In the genomic region with DNA sequence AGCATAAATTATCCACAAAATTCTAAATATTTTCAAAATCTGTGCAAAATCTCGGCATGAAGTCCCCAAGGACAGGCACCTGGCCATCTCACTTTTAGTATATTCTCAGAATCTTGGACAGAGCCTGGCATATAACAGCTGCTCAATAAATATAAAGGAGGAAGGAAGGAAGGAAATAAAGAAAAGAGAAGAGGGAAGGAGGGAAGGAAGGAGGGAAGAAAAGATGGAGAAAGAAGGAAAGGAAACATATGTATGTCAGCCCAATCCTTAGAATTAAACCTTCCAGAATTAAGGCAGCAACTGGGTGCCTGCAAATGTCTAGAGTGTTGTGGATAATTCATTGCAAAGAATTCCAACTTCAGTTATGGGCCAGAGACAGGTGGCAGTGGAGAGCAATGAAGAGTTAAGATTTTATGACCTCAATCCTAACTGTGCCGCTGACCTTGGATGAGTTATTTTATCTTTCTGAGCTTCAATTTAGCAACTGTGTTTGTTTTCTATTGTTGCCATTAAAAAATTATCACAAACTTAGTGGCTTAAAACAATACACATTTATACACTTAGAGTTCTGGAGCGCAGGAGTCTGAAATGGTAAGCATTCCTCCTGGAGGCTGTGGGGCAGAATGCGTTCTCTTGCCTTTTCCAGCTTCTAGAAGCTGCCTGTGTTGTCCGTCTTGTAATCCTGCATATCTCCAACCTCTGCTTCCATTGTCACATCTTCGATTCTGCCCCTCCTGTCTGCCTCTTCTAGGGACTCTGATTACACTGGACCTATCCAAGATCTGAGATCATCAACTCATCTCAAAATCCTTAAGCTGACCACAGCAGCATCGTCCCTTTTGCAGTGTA, we compare ENCODE assay signal across 19 cellular contexts.
A peak's percentile ranks its signal among the peaks of the same experiment; 100 is the strongest.
DNase-seq lines count a peak whose midpoint lies in the region; ATAC-seq and TF ChIP-seq lines count a peak whose summit lies in the region.
"Had no signal": no experiment of that assay in that cellular context is flagged by ENCODE, and none has a peak within 500 bp of the region (broad histone marks: within the 10 kb centered on the region; RNA-seq: fewer than 3 reads in every experiment).

No MANE protein-coding gene starts in this region.

- no peaks in the 10 kb centered on the region for H3K9me3 Mint-ChIP-seq in WTC11

- no peak overlapping the region for H3K27ac Mint-ChIP-seq in WTC11
- H3K27ac Mint-ChIP-seq: activated CD8-positive, alpha-beta memory T cell treated with anti-CD3 and anti-CD28 coated beads, Interleukin-2, amount 10 ng/mL, durations not matched to agents 7 days and 5 days; activated T-helper 17 cell treated with anti-CD3 and anti-CD28 coated beads, Interleukin-2, amount 50 U/mL, for 72 hours had no signal

- no peak overlapping the region for H2AFZ ChIP-seq in hepatocyte

- no peaks in the 10 kb centered on the region for H3K27me3 ChIP-seq in hepatocyte
- no peaks in the 10 kb centered on the region for H3K27me3 ChIP-seq in testis
- H3K27me3 ChIP-seq: BLaER1 treated with 17β-estradiol and CSF1 and Interleukin-3, amounts not matched to agents 10 nM and 100 nM; cardiac muscle cell; SJSA1 had no signal

- POLR2A ChIA-PET in WTC11 (lab: Charles Lee), result no interaction called here

- H3K4me1 Mint-ChIP-seq in WTC11, result peaks cover 23% of the 10 kb centered on the region
- H3K4me1 Mint-ChIP-seq: activated CD8-positive, alpha-beta memory T cell treated with anti-CD3 and anti-CD28 coated beads, Interleukin-2, amount 10 ng/mL, durations not matched to agents 7 days and 5 days; activated T-helper 17 cell treated with anti-CD3 and anti-CD28 coated beads, Interleukin-2, amount 50 U/mL, for 72 hours had no signal

- H3K9me3 ChIP-seq in hepatocyte (ENCODE audit: low read depth) (no peaks in the 10 kb centered on the region), testis (no peaks in the 10 kb centered on the region)
- H3K9me3 ChIP-seq: BLaER1 treated with 17β-estradiol and CSF1 and Interleukin-3, amounts not matched to agents 10 nM and 100 nM; SJSA1; spleen; suprapubic skin had no signal

- no peak overlapping the region for H3K27ac ChIP-seq in VCaP
- H3K27ac ChIP-seq in hepatocyte, result peak overlapping the region; percentile 42
- peak overlapping the region; percentile 29 to 65 for H3K27ac ChIP-seq in testis
- H3K27ac ChIP-seq: BLaER1 treated with 17β-estradiol and CSF1 and Interleukin-3, amounts not matched to agents 10 nM and 100 nM; cardiac muscle cell; dorsolateral prefrontal cortex; SJSA1; spleen; suprapubic skin had no signal

- TF ChIP-seq CTCF in VCaP (conservative IDR thresholded peaks at IDR 0.05) (peak; percentile 73), hepatocyte (IDR thresholded peaks at IDR 0.05; ENCODE audit: poor library complexity) (peak; percentile 30), testis (IDR thresholded peaks at IDR 0.05) (peak in 2 of 3 experiments; percentile 27 to 35), WTC11 (IDR thresholded peaks at IDR 0.05) (no peak)

- H3K79me2 ChIP-seq in hepatocyte, result no peaks in the 10 kb centered on the region

- no peaks in the 10 kb centered on the region for H3K9me2 ChIP-seq in hepatocyte (replicated peaks; ENCODE audit: insufficient read depth)

- ATAC-seq in WTC11, result no peak
- ATAC-seq in HG03159 (IDR thresholded peaks at IDR 0.05; ENCODE audit: unreplicated experiment), result no peak
- ATAC-seq: activated CD8-positive, alpha-beta memory T cell treated with anti-CD3 and anti-CD28 coated beads, Interleukin-2, amount 10 ng/mL, durations not matched to agents 7 days and 5 days; activated T-helper 17 cell treated with anti-CD3 and anti-CD28 coated beads, Interleukin-2, amount 50 U/mL, for 72 hours had no signal

- intact Hi-C loops in testis (cut with DNase I; ENCODE audit: low total_unique reads), result no loop called here

- peaks cover 22% of the 10 kb centered on the region for H3K4me1 ChIP-seq in hepatocyte (ENCODE audit: insufficient read depth)
- peaks cover 12% of the 10 kb centered on the region for H3K4me1 ChIP-seq in testis
- H3K4me1 ChIP-seq: SJSA1, spleen, suprapubic skin had no signal

- CTCF ChIA-PET in WTC11 (lab: Charles Lee), result interaction anchor here (1.3 to 1.6 kb wide), 2 partner anchors 9 to 206 kb away, joined by 3 to 6 read pairs; no protein-coding TSS in a partner anchor

- DNase-seq in HT-29 (ENCODE audit: low spot score) (peak; percentile 52), hepatocyte (ENCODE audit: low spot score) (peak; percentile 50), testis (peak; percentile 63), WTC11 (ENCODE audit: low spot score) (no peak), DMS79 treated with DMSO at 0.1 percent for 48 hours (lab: John Stamatoyannopoulos, UW) (no peak)
- DNase-seq: activated CD4-positive, CD25-positive, alpha-beta regulatory T cell treated with anti-CD3 and anti-CD28 coated beads, Interleukin-2, amount 50 U/mL, for 72 hours; activated CD8-positive, alpha-beta memory T cell treated with anti-CD3 and anti-CD28 coated beads, Interleukin-2, amount 10 ng/mL, durations not matched to agents 7 days and 5 days; DMS153; dorsolateral prefrontal cortex; NCI-H187; posterior cingulate gyrus; spleen had no signal

- no peak overlapping the region for H3K4me3 ChIP-seq in hepatocyte
- H3K4me3 ChIP-seq in testis, result no peak overlapping the region
- H3K4me3 ChIP-seq: BLaER1 treated with 17β-estradiol and CSF1 and Interleukin-3, amounts not matched to agents 10 nM and 100 nM; cardiac muscle cell; dorsolateral prefrontal cortex; SJSA1; spleen; suprapubic skin had no signal

- no peaks in the 10 kb centered on the region for H3K36me3 Mint-ChIP-seq in WTC11
- H3K36me3 Mint-ChIP-seq: activated CD8-positive, alpha-beta memory T cell treated with anti-CD3 and anti-CD28 coated beads, Interleukin-2, amount 10 ng/mL, durations not matched to agents 7 days and 5 days had no signal

- H3K4me2 ChIP-seq in hepatocyte, result peak overlapping the region; percentile 7

- 33% methylated on average over 7 of the region's 7 CpGs for WGBS in hepatocyte (ENCODE audit: low lambda C conversion rate, missing lambda C conversion rate)
- WGBS in testis, 2 donors, result 40 to 49% methylated on average over 7 of the region's 7 CpGs

- no peaks in the 10 kb centered on the region for H4K20me1 ChIP-seq in hepatocyte (ENCODE audit: insufficient read depth, poor library complexity, severe bottlenecking)
- H4K20me1 ChIP-seq: BLaER1 treated with 17β-estradiol and CSF1 and Interleukin-3, amounts not matched to agents 10 nM and 100 nM had no signal

- no peaks in the 10 kb centered on the region for H3K36me3 ChIP-seq in hepatocyte (replicated peaks; ENCODE audit: insufficient read depth, low read depth)
- H3K36me3 ChIP-seq in testis (ENCODE audit: low read depth, missing control alignments), result no peaks in the 10 kb centered on the region
- H3K36me3 ChIP-seq: BLaER1 treated with 17β-estradiol and CSF1 and Interleukin-3, amounts not matched to agents 10 nM and 100 nM; cardiac muscle cell; SJSA1; spleen; suprapubic skin had no signal

- no peak overlapping the region for H3K4me3 Mint-ChIP-seq in WTC11
- H3K4me3 Mint-ChIP-seq: activated CD8-positive, alpha-beta memory T cell treated with anti-CD3 and anti-CD28 coated beads, Interleukin-2, amount 10 ng/mL, durations not matched to agents 7 days and 5 days; activated T-helper 17 cell treated with anti-CD3 and anti-CD28 coated beads, Interleukin-2, amount 50 U/mL, for 72 hours had no signal

- TF ChIP-seq POLR2A in testis (IDR thresholded peaks at IDR 0.05), result no peak

- H3K27me3 Mint-ChIP-seq in WTC11 (ENCODE audit: low read depth), result peaks cover 46% of the 10 kb centered on the region
- H3K27me3 Mint-ChIP-seq: activated CD8-positive, alpha-beta memory T cell treated with anti-CD3 and anti-CD28 coated beads, Interleukin-2, amount 10 ng/mL, durations not matched to agents 7 days and 5 days had no signal

TF ChIP-seq in WTC11, 78 proteins besides CTCF, POLR2A, EP300 and RAD21 (continues in another document):
- TF ChIP-seq, protein P1, sequence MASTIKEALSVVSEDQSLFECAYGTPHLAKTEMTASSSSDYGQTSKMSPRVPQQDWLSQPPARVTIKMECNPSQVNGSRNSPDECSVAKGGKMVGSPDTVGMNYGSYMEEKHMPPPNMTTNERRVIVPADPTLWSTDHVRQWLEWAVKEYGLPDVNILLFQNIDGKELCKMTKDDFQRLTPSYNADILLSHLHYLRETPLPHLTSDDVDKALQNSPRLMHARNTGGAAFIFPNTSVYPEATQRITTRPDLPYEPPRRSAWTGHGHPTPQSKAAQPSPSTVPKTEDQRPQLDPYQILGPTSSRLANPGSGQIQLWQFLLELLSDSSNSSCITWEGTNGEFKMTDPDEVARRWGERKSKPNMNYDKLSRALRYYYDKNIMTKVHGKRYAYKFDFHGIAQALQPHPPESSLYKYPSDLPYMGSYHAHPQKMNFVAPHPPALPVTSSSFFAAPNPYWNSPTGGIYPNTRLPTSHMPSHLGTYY (CRISPR knock-in tag; IDR thresholded peaks at IDR 0.05), result no peak
- TF ChIP-seq KAT7 (CRISPR knock-in tag; IDR thresholded peaks at IDR 0.05; ENCODE audit: borderline replicate concordance) (no peak), ATF1 (CRISPR knock-in tag; IDR thresholded peaks at IDR 0.05) (no peak), ZBTB21 (CRISPR knock-in tag; IDR thresholded peaks at IDR 0.05; ENCODE audit: borderline replicate concordance) (no peak), FOXJ3 (CRISPR knock-in tag; IDR thresholded peaks at IDR 0.05; ENCODE audit: borderline replicate concordance) (no peak), TEAD4 (CRISPR knock-in tag; IDR thresholded peaks at IDR 0.05) (no peak), NR1H2 (CRISPR knock-in tag; IDR thresholded peaks at IDR 0.05) (no peak)
- TF ChIP-seq, protein P2, sequence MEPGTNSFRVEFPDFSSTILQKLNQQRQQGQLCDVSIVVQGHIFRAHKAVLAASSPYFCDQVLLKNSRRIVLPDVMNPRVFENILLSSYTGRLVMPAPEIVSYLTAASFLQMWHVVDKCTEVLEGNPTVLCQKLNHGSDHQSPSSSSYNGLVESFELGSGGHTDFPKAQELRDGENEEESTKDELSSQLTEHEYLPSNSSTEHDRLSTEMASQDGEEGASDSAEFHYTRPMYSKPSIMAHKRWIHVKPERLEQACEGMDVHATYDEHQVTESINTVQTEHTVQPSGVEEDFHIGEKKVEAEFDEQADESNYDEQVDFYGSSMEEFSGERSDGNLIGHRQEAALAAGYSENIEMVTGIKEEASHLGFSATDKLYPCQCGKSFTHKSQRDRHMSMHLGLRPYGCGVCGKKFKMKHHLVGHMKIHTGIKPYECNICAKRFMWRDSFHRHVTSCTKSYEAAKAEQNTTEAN (CRISPR knock-in tag; IDR thresholded peaks at IDR 0.05), result no peak

Comparison
In these comparisons a context has a peak if more than half of its experiments do, and no peak if none do; other contexts are left out.
1. DNase-seq: peak in HT-29 (single experiment), hepatocyte (single experiment) and testis (single experiment); none in WTC11 (single experiment) and DMS79 treated with DMSO at 0.1 percent for 48 hours (single experiment).